Comparison of ENCODE assay signal across 11 cellular contexts in the genomic region with DNA sequence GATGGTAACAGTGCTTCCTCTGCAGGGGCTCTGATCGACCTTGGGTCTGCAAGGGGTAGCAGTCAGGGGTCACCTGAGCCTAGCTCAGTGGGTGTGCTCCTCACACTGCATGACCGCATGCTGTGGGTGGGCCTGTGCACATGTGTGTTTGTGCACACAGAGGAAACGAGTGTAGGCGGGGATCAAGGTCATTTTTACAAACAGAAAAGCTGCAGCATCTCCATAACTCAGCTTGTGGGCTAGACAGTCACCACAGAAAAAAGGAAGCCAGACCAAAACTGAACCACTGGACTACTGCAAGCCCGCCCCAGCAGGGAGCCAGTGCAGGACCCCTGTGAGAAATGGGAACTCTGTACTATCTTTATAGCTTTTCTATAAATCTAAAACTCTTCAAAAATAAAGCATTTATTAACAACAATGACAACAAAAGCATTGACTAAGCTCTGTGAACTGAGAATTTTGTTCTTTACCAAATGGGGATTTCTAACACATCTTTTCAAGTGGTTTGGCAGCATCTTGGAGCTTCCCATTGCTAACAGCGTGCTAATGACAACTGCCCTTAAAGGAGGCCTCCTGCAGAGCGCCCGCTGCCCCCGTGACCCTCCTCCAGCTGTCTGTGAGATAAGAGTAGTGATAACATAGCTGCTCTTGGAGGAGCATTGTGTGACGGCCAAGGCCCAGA. TPM values are rescaled to one million over a fixed set of nuclear protein-coding genes. Genes with fewer than 3 reads are reported as not detected.
DNase-seq lines count a peak whose midpoint lies in the region; ATAC-seq, FAIRE-seq and TF ChIP-seq lines count a peak whose summit lies in the region.
"Had no signal": no experiment of that assay in that cellular context is flagged by ENCODE, and none has a peak within 500 bp of the region (broad histone marks: within the 10 kb centered on the region; RNA-seq: fewer than 3 reads in every experiment).

No MANE protein-coding gene starts in this region.

- H3K27me3 Mint-ChIP-seq in activated T-helper 17 cell treated with anti-CD3 and anti-CD28 coated beads, Interleukin-2, amount 50 U/mL, for 72 hours: no peaks in the 10 kb centered on the region
- H3K27me3 Mint-ChIP-seq: activated naive CD8-positive, alpha-beta T cell had no signal

- no peaks in the 10 kb centered on the region for H3K36me3 Mint-ChIP-seq in activated T-helper 17 cell treated with anti-CD3 and anti-CD28 coated beads, Interleukin-2, amount 50 U/mL, for 72 hours (ENCODE audit: low read depth)
- H3K36me3 Mint-ChIP-seq: activated naive CD8-positive, alpha-beta T cell had no signal

- intact Hi-C loops in kidney (cut with DNase I) (no loop called here), aorta (cut with DNase I) (loop anchor here in 1 of 2 donors (10.0 kb wide), 1 partner anchor 140 kb away; the partner anchor contains the start of gene LPGAT1)

- ATAC-seq in GM19455 (IDR thresholded peaks at IDR 0.05; ENCODE audit: unreplicated experiment) (peak; percentile 45), HG03159 (IDR thresholded peaks at IDR 0.05; ENCODE audit: unreplicated experiment) (peak; percentile 46), aorta (ENCODE audit: low FRiP score) (no peak)
- ATAC-seq in activated T-helper 17 cell treated with anti-CD3 and anti-CD28 coated beads, Interleukin-2, amount 50 U/mL, for 72 hours (replicated peaks): peak; percentile 29
- ATAC-seq: SK-N-SH treated with all-trans-retinoic acid at 6 μM for 48 hours had no signal

- H3K27ac Mint-ChIP-seq in activated T-helper 17 cell treated with anti-CD3 and anti-CD28 coated beads, Interleukin-2, amount 50 U/mL, for 72 hours: no peak overlapping the region
- H3K27ac Mint-ChIP-seq: activated naive CD8-positive, alpha-beta T cell had no signal

- DNase-seq in GM06990 (ENCODE audit: extremely low read depth, insufficient read length) (peak; percentile 68), NCI-H1105 (lab: John Stamatoyannopoulos, UW) (no peak), kidney tubule cell (ENCODE audit: low spot score) (no peak), kidney (no peak), aorta (no peak)
- DNase-seq: DMS79 treated with DMSO at 0.1 percent for 48 hours had no signal

- H3K4me3 ChIP-seq in GM06990 (replicated peaks; ENCODE audit: low read depth, low read length) (no peak overlapping the region), kidney (ENCODE audit: low read length in 2 of 2) (no peak overlapping the region), aorta (ENCODE audit: low read length in 2 of 2) (no peak overlapping the region)

- H3K4me3 Mint-ChIP-seq in activated T-helper 17 cell treated with anti-CD3 and anti-CD28 coated beads, Interleukin-2, amount 50 U/mL, for 72 hours: no peak overlapping the region
- H3K4me3 Mint-ChIP-seq: activated naive CD8-positive, alpha-beta T cell had no signal

- H3K9me3 ChIP-seq in kidney (ENCODE audit: control insufficient read depth in 1 of 2, low read length in 2 of 2) (no peaks in the 10 kb centered on the region), aorta (ENCODE audit: control insufficient read depth, low read length) (no peaks in the 10 kb centered on the region)

- H3K9ac ChIP-seq in kidney (ENCODE audit: low read length in 2 of 2): no peak overlapping the region

- H3K4me1 ChIP-seq in kidney (ENCODE audit: control insufficient read depth in 1 of 2, insufficient read depth in 1 of 2, low read depth in 1 of 2, low read length in 2 of 2) (peaks cover 2 to 4% of the 10 kb centered on the region in 2 donors), aorta (ENCODE audit: control insufficient read depth in 1 of 2, insufficient read depth in 2 of 2, low read length in 2 of 2) (no peaks in the 10 kb centered on the region)

- TF ChIP-seq CTCF in GM06990 (IDR thresholded peaks at IDR 0.05; ENCODE audit: insufficient read depth, low read length, poor library complexity, severe bottlenecking) (no peak), kidney (IDR thresholded peaks at IDR 0.05; ENCODE audit: borderline replicate concordance, extremely low read depth, insufficient read depth) (no peak)

- no peaks in the 10 kb centered on the region for H3K4me1 Mint-ChIP-seq in activated T-helper 17 cell treated with anti-CD3 and anti-CD28 coated beads, Interleukin-2, amount 50 U/mL, for 72 hours

- H3K9me3 Mint-ChIP-seq in activated T-helper 17 cell treated with anti-CD3 and anti-CD28 coated beads, Interleukin-2, amount 50 U/mL, for 72 hours: no peaks in the 10 kb centered on the region

- 67 to 76% methylated on average over 10 of the region's 10 CpGs for WGBS in aorta, 2 donors

- H3K27ac ChIP-seq in kidney (ENCODE audit: low read depth in 2 of 2, low read length in 2 of 2) (no peak overlapping the region), aorta (ENCODE audit: low read depth in 1 of 2, low read length in 2 of 2) (no peak overlapping the region)

- H3K27me3 ChIP-seq in GM06990 (replicated peaks; ENCODE audit: control insufficient read depth, insufficient read depth, low read length) (no peaks in the 10 kb centered on the region), aorta (ENCODE audit: control insufficient read depth in 1 of 2, insufficient read depth in 2 of 2, low read length in 1 of 2) (no peaks in the 10 kb centered on the region)

- no peak for FAIRE-seq in kidney (lab: Jason Lieb, UNC)

- H3K36me3 ChIP-seq in GM06990 (ENCODE audit: control insufficient read depth, insufficient read depth, low read length) (no peaks in the 10 kb centered on the region), kidney (ENCODE audit: control insufficient read depth in 1 of 2, insufficient read depth in 2 of 2, low read length in 2 of 2) (no peaks in the 10 kb centered on the region), aorta (ENCODE audit: control insufficient read depth in 1 of 2, insufficient read depth in 2 of 2, low read length in 1 of 2) (no peaks in the 10 kb centered on the region)

RNA-seq across cellular contexts. Expression of gene NEK2, which starts 19.9 kb away (rescaled TPM):
- 10 to 100 TPM; 31.6 to 32.4 TPM for total RNA-seq in activated T-helper 17 cell treated with anti-CD3 and anti-CD28 coated beads, Interleukin-2, amount 50 U/mL, for 72 hours
- total RNA-seq in kidney (0.35 TPM), aorta (1 to 10 TPM in 1 of 2 donors, not detected in 1; 1.0 TPM)
- polyA plus RNA-seq in kidney (ENCODE audit: insufficient read depth, low read depth, low replicate concordance) (not detected), aorta (1 to 10 TPM in 1 of 2 donors, not detected in 1; 1.5 TPM)

Comparison
In these comparisons a context has a peak if more than half of its experiments do, and no peak if none do; other contexts are left out.
1. RNA of gene NEK2, which starts 19.9 kb away (total RNA-seq): 31.6 to 32.4 TPM in activated T-helper 17 cell treated with anti-CD3 and anti-CD28 coated beads, Interleukin-2, amount 50 U/mL, for 72 hours; 1.0 TPM in aorta and 0.35 TPM in kidney (single experiment); every median in the first group is over 10 times any median in the second.